In the genomic region with DNA sequence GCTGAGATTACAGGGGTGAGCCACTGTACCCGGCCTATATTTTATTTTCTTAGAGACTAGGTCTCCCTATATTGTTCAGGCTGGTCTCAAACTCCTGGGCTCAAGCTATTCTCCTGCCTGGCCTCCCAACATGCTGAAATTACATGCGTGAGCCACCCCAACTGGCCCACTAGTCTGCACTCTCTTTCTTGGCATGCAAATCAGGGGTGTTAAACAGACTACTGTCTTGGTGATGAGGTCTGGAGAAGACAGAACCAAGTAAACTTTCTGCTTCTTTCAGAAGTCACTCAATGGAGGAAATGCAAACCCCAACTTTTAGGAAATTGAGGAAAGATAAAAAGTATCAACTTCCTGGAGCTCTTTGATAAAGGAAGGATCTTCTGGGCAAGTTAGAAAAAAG, we compare ENCODE assay signal across 17 cellular contexts. TPM values are rescaled to one million over a fixed set of nuclear protein-coding genes. Genes with fewer than 3 reads are reported as not detected.
"Had no signal": no experiment of that assay in that cellular context is flagged by ENCODE, and none has a peak within 500 bp of the region (broad histone marks: within the 10 kb centered on the region; RNA-seq: fewer than 3 reads in every experiment).

No MANE protein-coding gene starts in this region.

- H3K4me3 ChIP-seq: coronary artery, thoracic aorta had no signal

- DNase-seq: activated CD4-positive, alpha-beta memory T cell treated with anti-CD3 and anti-CD28 coated beads, Interleukin-2, amount 10 ng/mL, durations not matched to agents 7 days and 5 days; activated CD4-positive, alpha-beta T cell treated with anti-CD3 and anti-CD28 coated beads for 4 hours; activated effector memory CD4-positive, alpha-beta T cell treated with anti-CD3 and anti-CD28 coated beads, Interleukin-2, amount 50 U/mL, for 16 hours; activated T-cell treated with anti-CD3 and anti-CD28 coated beads, Interleukin-2, amount 50 U/mL, for 4 hours; caudate nucleus; effector CD4-positive, alpha-beta T cell; foreskin fibroblast; glutamatergic neuron; immature natural killer cell; mesenchymal stem cell; naive thymus-derived CD8-positive, alpha-beta T cell; T1000; WERI-Rb-1 had no signal

- H3K36me3 Mint-ChIP-seq: activated naive CD4-positive, alpha-beta T cell treated with anti-CD3 and anti-CD28 coated beads, Interleukin-2, amount 50 U/mL, for 24 hours; naive thymus-derived CD8-positive, alpha-beta T cell; stimulated activated effector memory CD8-positive, alpha-beta T cell treated with anti-CD3 and anti-CD28 coated beads, Interleukin-12 subunit alpha, Interleukin-12 subunit beta, amount 100 ng/mL, for 72 hours had no signal

- H3K27ac ChIP-seq: coronary artery, thoracic aorta, WERI-Rb-1 had no signal

- H3K9me3 Mint-ChIP-seq: activated CD4-positive, alpha-beta memory T cell treated with anti-CD3 and anti-CD28 coated beads, Interleukin-2, amount 10 ng/mL, durations not matched to agents 7 days and 5 days; activated naive CD4-positive, alpha-beta T cell treated with anti-CD3 and anti-CD28 coated beads, Interleukin-2, amount 50 U/mL, for 24 hours; activated T-cell treated with anti-CD3 and anti-CD28 coated beads, Interleukin-2, amount 50 U/mL, for 4 hours; naive thymus-derived CD8-positive, alpha-beta T cell; stimulated activated effector memory CD8-positive, alpha-beta T cell treated with anti-CD3 and anti-CD28 coated beads, Interleukin-12 subunit alpha, Interleukin-12 subunit beta, amount 100 ng/mL, for 72 hours had no signal

- H3K36me3 ChIP-seq: thoracic aorta, WERI-Rb-1 had no signal

- H3K27ac Mint-ChIP-seq: activated CD4-positive, alpha-beta memory T cell treated with anti-CD3 and anti-CD28 coated beads, Interleukin-2, amount 10 ng/mL, durations not matched to agents 7 days and 5 days; activated naive CD4-positive, alpha-beta T cell treated with anti-CD3 and anti-CD28 coated beads, Interleukin-2, amount 50 U/mL, for 24 hours; immature natural killer cell; naive thymus-derived CD8-positive, alpha-beta T cell; stimulated activated effector memory CD8-positive, alpha-beta T cell treated with anti-CD3 and anti-CD28 coated beads, Interleukin-12 subunit alpha, Interleukin-12 subunit beta, amount 100 ng/mL, for 72 hours had no signal

- H3K9me3 ChIP-seq: thoracic aorta had no signal

- ATAC-seq: activated T-cell treated with anti-CD3 and anti-CD28 coated beads, Interleukin-2, amount 50 U/mL, for 4 hours; naive thymus-derived CD8-positive, alpha-beta T cell; stimulated activated effector memory CD8-positive, alpha-beta T cell treated with anti-CD3 and anti-CD28 coated beads, Interleukin-12 subunit alpha, Interleukin-12 subunit beta, amount 100 ng/mL, for 72 hours had no signal

- H3K4me3 Mint-ChIP-seq: activated CD4-positive, alpha-beta memory T cell treated with anti-CD3 and anti-CD28 coated beads, Interleukin-2, amount 10 ng/mL, durations not matched to agents 7 days and 5 days; activated naive CD4-positive, alpha-beta T cell treated with anti-CD3 and anti-CD28 coated beads, Interleukin-2, amount 50 U/mL, for 24 hours; activated T-cell treated with anti-CD3 and anti-CD28 coated beads, Interleukin-2, amount 50 U/mL, for 4 hours; immature natural killer cell; naive thymus-derived CD8-positive, alpha-beta T cell; stimulated activated effector memory CD8-positive, alpha-beta T cell treated with anti-CD3 and anti-CD28 coated beads, Interleukin-12 subunit alpha, Interleukin-12 subunit beta, amount 100 ng/mL, for 72 hours had no signal

RNA-seq across cellular contexts. Expression of a gene that starts 8.0 kb away (rescaled TPM):
- total RNA-seq: activated CD4-positive, alpha-beta memory T cell treated with anti-CD3 and anti-CD28 coated beads, Interleukin-2, amount 10 ng/mL, durations not matched to agents 7 days and 5 days; naive thymus-derived CD8-positive, alpha-beta T cell had no signal
